In genomic region chr12:132955094-132955932, GRCh38 we compare ENCODE assay signal across 8 cellular contexts. TPM values are rescaled to one million over a fixed set of nuclear protein-coding genes. Genes with fewer than 3 reads are reported as not detected.
DNase-seq lines count a peak whose midpoint lies in the region; ATAC-seq lines count a peak whose summit lies in the region.

No MANE protein-coding gene starts in this region.

- H3K9me3 Mint-ChIP-seq in effector memory CD8-positive, alpha-beta T cell = peaks cover 0 to 1% of the 10 kb centered on the region in 2 donors

- peaks cover 11% of the 10 kb centered on the region for H3K36me3 Mint-ChIP-seq in effector memory CD8-positive, alpha-beta T cell (ENCODE audit: insufficient read depth)

- no peaks in the 10 kb centered on the region for H3K27me3 Mint-ChIP-seq in effector memory CD8-positive, alpha-beta T cell

- ATAC-seq in GM19351 (IDR thresholded peaks at IDR 0.05; ENCODE audit: unreplicated experiment) (peak; percentile 45), HG03520 (IDR thresholded peaks at IDR 0.05; ENCODE audit: unreplicated experiment) (peak; percentile 11)
- ATAC-seq in effector memory CD8-positive, alpha-beta T cell (replicated peaks) = peak; percentile 50

- peaks cover 20 to 27% of the 10 kb centered on the region in 2 donors for H3K4me1 Mint-ChIP-seq in effector memory CD8-positive, alpha-beta T cell (ENCODE audit: low read depth in 2 of 2)

- H3K27ac Mint-ChIP-seq in effector memory CD8-positive, alpha-beta T cell = peak overlapping the region; percentile 96

- DNase-seq in Caki2 (ENCODE audit: low read depth) (peak; percentile 61), SK-MEL-5 (ENCODE audit: low read depth, low spot score) (peak; percentile 23), medulla oblongata (ENCODE audit: extremely low spot score) (peak; percentile 28), superior temporal gyrus (ENCODE audit: extremely low spot score) (peak; percentile 47), NK-92 (lab: John Stamatoyannopoulos, UW; ENCODE audit: unreplicated experiment) (no peak)
- no peak for DNase-seq in effector memory CD8-positive, alpha-beta T cell

- in situ Hi-C loops in Caki2 (cut with HindIII; ENCODE audit: low pct_unique_long_range_greater_than_20kb, low sequenced_read_pairs) = no loop called here
- in situ Hi-C loops in SK-MEL-5 (cut with HindIII; ENCODE audit: low pct_unique_long_range_greater_than_20kb, low sequenced_read_pairs) = no loop called here

- H3K4me3 Mint-ChIP-seq in effector memory CD8-positive, alpha-beta T cell = peak overlapping the region; percentile 91 to 95

RNA-seq across cellular contexts. Expression of gene ZNF605, which starts 0.8 kb away (rescaled TPM):
- 1.3 and 2.6 TPM in 2 replicates for total RNA-seq in Caki2 (2014; rRNA removed; shearing (Covaris generic); ENCODE audit: low replicate concordance)
- total RNA-seq in SK-MEL-5 (2014; rRNA removed; shearing (Covaris generic)) = 9.9 and 10.1 TPM in 2 replicates
- polyA plus RNA-seq in SK-MEL-5 (2015; cell fraction: cytosol; rRNA removed) = 2.5 and 3.3 TPM in 2 replicates
- polyA plus RNA-seq in SK-MEL-5 (2015; cell fraction: nucleus; rRNA removed) = 27.6 and 27.9 TPM in 2 replicates

RNA-seq across cellular contexts. Expression of gene ZNF26, which starts 30.9 kb away (rescaled TPM):
- 8.0 and 23.2 TPM in 2 replicates for total RNA-seq in Caki2 (2014; rRNA removed; shearing (Covaris generic); ENCODE audit: low replicate concordance)
- total RNA-seq in SK-MEL-5 (2014; rRNA removed; shearing (Covaris generic)) = 9.7 and 12.9 TPM in 2 replicates
- 16.7 and 17.8 TPM in 2 replicates for polyA plus RNA-seq in SK-MEL-5 (2015; cell fraction: cytosol; rRNA removed)
- polyA plus RNA-seq in SK-MEL-5 (2015; cell fraction: nucleus; rRNA removed) = 59.6 and 84.1 TPM in 2 replicates

Comparison
In these comparisons a context has a peak if more than half of its experiments do, and no peak if none do; other contexts are left out.
1. DNase-seq: peak in Caki2 (single experiment), SK-MEL-5 (single experiment), medulla oblongata (single experiment) and superior temporal gyrus (single experiment); none in effector memory CD8-positive, alpha-beta T cell (0 of 3) and NK-92 (single experiment).
2. Peak in every context shown above with its lines, with median percentiles within 50 percentile points of each other: ATAC-seq.